8 cellular contexts compared by ENCODE assay signal in the genomic region with DNA sequence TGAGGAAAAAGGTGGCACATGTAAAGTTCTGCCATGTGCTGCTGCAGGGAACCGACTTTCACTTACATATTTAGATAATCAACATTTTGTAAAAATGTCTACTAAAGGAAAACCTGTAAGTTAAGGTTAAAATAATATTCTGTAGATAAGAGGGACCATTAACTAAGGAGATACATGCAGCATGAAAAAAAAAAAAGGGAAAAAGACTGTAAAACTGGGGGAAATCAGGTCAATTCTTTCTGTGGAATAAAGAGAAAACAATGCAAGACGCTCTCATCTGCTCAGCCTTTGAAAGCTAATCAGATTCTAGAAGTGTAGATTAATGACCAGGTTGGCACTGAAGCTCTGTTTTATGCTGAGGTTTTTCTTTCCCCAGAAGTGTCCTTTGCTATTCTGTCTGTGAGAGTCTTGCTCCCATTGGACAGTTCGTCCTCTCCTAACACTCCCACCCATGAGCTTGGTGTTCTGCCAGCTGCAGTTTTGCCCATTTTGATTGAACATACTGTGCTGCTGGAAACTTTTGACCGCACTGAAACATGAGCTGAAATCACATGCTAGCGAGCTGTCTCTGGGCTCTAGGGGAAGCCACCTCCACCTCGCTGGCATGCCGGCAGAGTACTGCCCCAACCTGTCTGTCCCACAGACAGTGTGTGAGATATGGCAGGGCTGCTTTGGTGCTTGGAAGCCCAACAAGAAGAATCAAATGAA. TPM values are rescaled to one million over a fixed set of nuclear protein-coding genes. Genes with fewer than 3 reads are reported as not detected.
DNase-seq lines count a peak whose midpoint lies in the region; ATAC-seq and TF ChIP-seq lines count a peak whose summit lies in the region.

No MANE protein-coding gene starts in this region.

- H3K4me3 ChIP-seq in GM12864 (ENCODE audit: low read depth, low read length) = peak overlapping the region; percentile 11; the same call in 1 of the 2 replicates
- H3K4me3 ChIP-seq in RWPE2 (ENCODE audit: severe bottlenecking) = no peak overlapping the region
- H3K4me3 ChIP-seq in fibroblast of mammary gland (ENCODE audit: control insufficient read depth, low read depth, low read length) = no peak overlapping the region
- no peak overlapping the region for H3K4me3 ChIP-seq in neural progenitor cell
- no peak overlapping the region for H3K4me3 ChIP-seq in HAP-1

- DNase-seq in GM12864 (ENCODE audit: low read depth) (peak; percentile 54), RWPE2 (ENCODE audit: low spot score) (peak; percentile 92), fibroblast of mammary gland (ENCODE audit: low read depth) (peak; percentile 98), neural progenitor cell (ENCODE audit: low spot score) (no peak), HAP-1 (ENCODE audit: low spot score in 2 of 2) (no peak)

- no peaks in the 10 kb centered on the region for H3F3A ChIP-seq in neural progenitor cell (ENCODE audit: low read depth)

- H3K4me1 ChIP-seq in RWPE2 (ENCODE audit: insufficient read depth, poor library complexity, severe bottlenecking) = peaks cover 69% of the 10 kb centered on the region
- H3K4me1 ChIP-seq in neural progenitor cell = peaks cover 7% of the 10 kb centered on the region
- H3K4me1 ChIP-seq in HAP-1 = no peaks in the 10 kb centered on the region

- peaks cover 4% of the 10 kb centered on the region for H4K20me1 ChIP-seq in neural progenitor cell (ENCODE audit: low read depth)

- TF ChIP-seq CTCF in GM12864 (IDR thresholded peaks at IDR 0.05; ENCODE audit: low read depth, low read length, missing control alignments) = no peak
- TF ChIP-seq CTCF in RWPE2 (IDR thresholded peaks at IDR 0.05; ENCODE audit: poor library complexity, severe bottlenecking) = no peak
- TF ChIP-seq CTCF in fibroblast of mammary gland (conservative IDR thresholded peaks at IDR 0.05; ENCODE audit: control insufficient read depth, insufficient read depth, low read depth, low read length) = no peak
- TF ChIP-seq CTCF in neural progenitor cell (IDR thresholded peaks at IDR 0.05) = no peak

- no peak overlapping the region for H3K9ac ChIP-seq in neural progenitor cell

- H3K27me3 Mint-ChIP-seq in neural progenitor cell (ENCODE audit: insufficient read depth, low read depth) = no peaks in the 10 kb centered on the region

- no peak overlapping the region for H2AFZ ChIP-seq in neural progenitor cell (replicated peaks)

- H3K27ac Mint-ChIP-seq in neural progenitor cell = no peak overlapping the region

- no peaks in the 10 kb centered on the region for H3K4me1 Mint-ChIP-seq in neural progenitor cell

- H3K4me2 ChIP-seq in neural progenitor cell = no peak overlapping the region

- H3K27ac ChIP-seq in RWPE2 (ENCODE audit: poor library complexity, severe bottlenecking) (peak overlapping the region; percentile 100), neural progenitor cell (peak overlapping the region; percentile 35)

- ATAC-seq in RWPE2 (ENCODE audit: low read depth) (peak; percentile 81), GM18498 (IDR thresholded peaks at IDR 0.05; ENCODE audit: unreplicated experiment) (no peak), GM19351 (IDR thresholded peaks at IDR 0.05; ENCODE audit: unreplicated experiment) (no peak), HG02938 (IDR thresholded peaks at IDR 0.05; ENCODE audit: unreplicated experiment) (no peak)

- H3K79me2 ChIP-seq in neural progenitor cell (ENCODE audit: low read depth) = no peaks in the 10 kb centered on the region

- peaks cover 19% of the 10 kb centered on the region for H3K36me3 Mint-ChIP-seq in neural progenitor cell

- H3K36me3 ChIP-seq in RWPE2 (ENCODE audit: low read depth) = peaks cover 31% of the 10 kb centered on the region
- H3K36me3 ChIP-seq in neural progenitor cell = no peaks in the 10 kb centered on the region
- H3K36me3 ChIP-seq in HAP-1 (replicated peaks) = peaks cover 20% of the 10 kb centered on the region

- H3K4me3 Mint-ChIP-seq in neural progenitor cell = no peak overlapping the region

- no peaks in the 10 kb centered on the region for H3K9me3 ChIP-seq in RWPE2 (ENCODE audit: severe bottlenecking)
- H3K9me3 ChIP-seq in neural progenitor cell (ENCODE audit: low read depth) = no peaks in the 10 kb centered on the region
- no peaks in the 10 kb centered on the region for H3K9me3 ChIP-seq in HAP-1

- in situ Hi-C loops in HAP-1 (cut with MboI; ENCODE audit: low sequenced_read_pairs) = no loop called here

- H3K27me3 ChIP-seq in RWPE2 (ENCODE audit: insufficient read depth, poor library complexity, severe bottlenecking) (no peaks in the 10 kb centered on the region), neural progenitor cell (no peaks in the 10 kb centered on the region), HAP-1 (ENCODE audit: low read depth) (no peaks in the 10 kb centered on the region)

- H3K9me3 Mint-ChIP-seq in neural progenitor cell = no peaks in the 10 kb centered on the region

RNA-seq across cellular contexts. Expression of gene PPTC7, which starts 39.7 kb away (rescaled TPM):
- total RNA-seq in neural progenitor cell (ENCODE audit: low replicate concordance) = 9.1 and 11.2 TPM in 2 replicates

RNA-seq across cellular contexts. Expression of gene RAD9B, which starts 41.3 kb away (rescaled TPM):
- 0.17 and 0.31 TPM in 2 replicates for total RNA-seq in neural progenitor cell (ENCODE audit: low replicate concordance)

RNA-seq across cellular contexts. Expression of gene VPS29, which starts 41.5 kb away (rescaled TPM):
- 69.5 and 101 TPM in 2 replicates for total RNA-seq in neural progenitor cell (ENCODE audit: low replicate concordance)

Comparison
In these comparisons a context has a peak if more than half of its experiments do, and no peak if none do; other contexts are left out.
1. DNase-seq: peak in GM12864 (single experiment), RWPE2 (single experiment) and fibroblast of mammary gland (single experiment); none in neural progenitor cell (single experiment) and HAP-1 (0 of 2).